Comparison of ENCODE assay signal across 22 cellular contexts in genomic region chr2:190177249-190177648, GRCh38.
DNase-seq lines count a peak whose midpoint lies in the region; ATAC-seq and TF ChIP-seq lines count a peak whose summit lies in the region.
"Had no signal": no experiment of that assay in that cellular context is flagged by ENCODE, and none has a peak within 500 bp of the region (broad histone marks: within the 10 kb centered on the region; RNA-seq: fewer than 3 reads in every experiment).

No MANE protein-coding gene starts in this region.

- H3K4me2 ChIP-seq in DND-41 (ENCODE audit: insufficient read depth, low read length), result no peak overlapping the region
- H3K4me2 ChIP-seq in MM.1S (ENCODE audit: low read depth, low read length), result no peak overlapping the region

- H3K9ac ChIP-seq in DND-41 (ENCODE audit: low read depth, low read length) (no peak overlapping the region), MM.1S (ENCODE audit: low read length) (no peak overlapping the region)

- H3K36me3 Mint-ChIP-seq in progenitor cell of endocrine pancreas (ENCODE audit: insufficient read depth), result no peaks in the 10 kb centered on the region

- TF ChIP-seq CTCF in DND-41 (IDR thresholded peaks at IDR 0.05; ENCODE audit: borderline replicate concordance, extremely low read depth, low read length, poor library complexity, severe bottlenecking) (no peak), MM.1S (IDR thresholded peaks at IDR 0.05; ENCODE audit: low read length) (no peak), progenitor cell of endocrine pancreas (IDR thresholded peaks at IDR 0.05; ENCODE audit: unreplicated experiment) (peak; percentile 7)

- DNase-seq in DND-41 (no peak), MM.1S (no peak), left kidney (ENCODE audit: low read depth, low spot score) (peak; percentile 24), progenitor cell of endocrine pancreas (ENCODE audit: low spot score, unreplicated experiment) (no peak), NCI-H1694 (lab: John Stamatoyannopoulos, UW) (no peak)
- DNase-seq: GOT3, HCEC 1CT, Karpas-422, MV-4-11, NCI-H1105, NCI-H1436 treated with DMSO at 0.1 percent for 48 hours, NCI-H1930, NCI-H2227 treated with DMSO at 0.1 percent for 48 hours, NCI-H510A, NCI-H748 treated with DMSO at 0.1 percent for 48 hours, PC-3, SJCRH30 had no signal

- peaks cover 23% of the 10 kb centered on the region for H3F3A ChIP-seq in MM.1S (ENCODE audit: insufficient read depth, low read length)

- H3K4me1 ChIP-seq in DND-41 (ENCODE audit: insufficient read depth, low read length) (no peaks in the 10 kb centered on the region), MM.1S (ENCODE audit: low read length) (peaks cover 13% of the 10 kb centered on the region)

- no peaks in the 10 kb centered on the region for H3K9me2 ChIP-seq in MM.1S (replicated peaks; ENCODE audit: insufficient read depth, low read length)

- no peak overlapping the region for H3K4me3 Mint-ChIP-seq in progenitor cell of endocrine pancreas (ENCODE audit: low read depth)

- no peaks in the 10 kb centered on the region for H3K9me3 ChIP-seq in DND-41 (ENCODE audit: insufficient read depth, low read length, severe bottlenecking)
- no peaks in the 10 kb centered on the region for H3K9me3 ChIP-seq in MM.1S (replicated peaks; ENCODE audit: insufficient read depth, low read length)
- H3K9me3 ChIP-seq: SJCRH30 had no signal

- H3K4me1 Mint-ChIP-seq in progenitor cell of endocrine pancreas (ENCODE audit: low read depth), result peaks cover 6% of the 10 kb centered on the region

- H2AFZ ChIP-seq in DND-41 (ENCODE audit: low read depth, low read length) (no peak overlapping the region), MM.1S (ENCODE audit: low read length) (0 out of 2 replicates have a peak overlapping the region, but pooled peaks have one; percentile 8)

- H3K27ac ChIP-seq in DND-41 (ENCODE audit: low read length) (no peak overlapping the region), MM.1S (ENCODE audit: low read length) (no peak overlapping the region)
- H3K27ac ChIP-seq: SJCRH30 had no signal

- H3K36me3 ChIP-seq in DND-41 (ENCODE audit: insufficient read depth, low read length) (no peaks in the 10 kb centered on the region; the same call in 1 of the 2 replicates), MM.1S (replicated peaks; ENCODE audit: insufficient read depth, low read length) (no peaks in the 10 kb centered on the region)
- H3K36me3 ChIP-seq: SJCRH30 had no signal

- H3K79me2 ChIP-seq in DND-41 (ENCODE audit: insufficient read depth, low read length) (no peaks in the 10 kb centered on the region), MM.1S (ENCODE audit: low read length) (peaks cover 9% of the 10 kb centered on the region; the same call in 1 of the 2 replicates)

- peaks cover 2% of the 10 kb centered on the region for H3K27me3 Mint-ChIP-seq in progenitor cell of endocrine pancreas

- no peak overlapping the region for H3K27ac Mint-ChIP-seq in progenitor cell of endocrine pancreas

- H4K20me1 ChIP-seq in DND-41 (ENCODE audit: insufficient read depth, low read length) (no peaks in the 10 kb centered on the region), MM.1S (ENCODE audit: insufficient read depth, low read length) (no peaks in the 10 kb centered on the region)

- ATAC-seq in DND-41 (ENCODE audit: insufficient read depth, low read depth) (0 out of 3 replicates have a peak, but pooled peaks have one; percentile 19), GM18907 (IDR thresholded peaks at IDR 0.05; ENCODE audit: unreplicated experiment) (no peak), HG03469 (IDR thresholded peaks at IDR 0.05; ENCODE audit: unreplicated experiment) (no peak), HG03095 (IDR thresholded peaks at IDR 0.05; ENCODE audit: unreplicated experiment) (no peak)
- ATAC-seq: PC-3, Right ventricle myocardium inferior, SK-N-SH treated with all-trans-retinoic acid at 6 μM for 48 hours had no signal

- H3K4me3 ChIP-seq in DND-41 (ENCODE audit: low read depth in 1 of 2, low read length in 2 of 2), result no peak overlapping the region
- no peak overlapping the region for H3K4me3 ChIP-seq in MM.1S (ENCODE audit: low read length)
- H3K4me3 ChIP-seq: SJCRH30 had no signal

- peaks cover 5% of the 10 kb centered on the region for H3K9me3 Mint-ChIP-seq in progenitor cell of endocrine pancreas (ENCODE audit: low read depth)

- no peaks in the 10 kb centered on the region for H3K27me3 ChIP-seq in DND-41 (ENCODE audit: insufficient read depth, low read length, poor library complexity)
- no peaks in the 10 kb centered on the region for H3K27me3 ChIP-seq in MM.1S (replicated peaks; ENCODE audit: insufficient read depth, low read length)
- H3K27me3 ChIP-seq: SJCRH30 had no signal
